14 cellular contexts compared by ENCODE assay signal in the genomic region with DNA sequence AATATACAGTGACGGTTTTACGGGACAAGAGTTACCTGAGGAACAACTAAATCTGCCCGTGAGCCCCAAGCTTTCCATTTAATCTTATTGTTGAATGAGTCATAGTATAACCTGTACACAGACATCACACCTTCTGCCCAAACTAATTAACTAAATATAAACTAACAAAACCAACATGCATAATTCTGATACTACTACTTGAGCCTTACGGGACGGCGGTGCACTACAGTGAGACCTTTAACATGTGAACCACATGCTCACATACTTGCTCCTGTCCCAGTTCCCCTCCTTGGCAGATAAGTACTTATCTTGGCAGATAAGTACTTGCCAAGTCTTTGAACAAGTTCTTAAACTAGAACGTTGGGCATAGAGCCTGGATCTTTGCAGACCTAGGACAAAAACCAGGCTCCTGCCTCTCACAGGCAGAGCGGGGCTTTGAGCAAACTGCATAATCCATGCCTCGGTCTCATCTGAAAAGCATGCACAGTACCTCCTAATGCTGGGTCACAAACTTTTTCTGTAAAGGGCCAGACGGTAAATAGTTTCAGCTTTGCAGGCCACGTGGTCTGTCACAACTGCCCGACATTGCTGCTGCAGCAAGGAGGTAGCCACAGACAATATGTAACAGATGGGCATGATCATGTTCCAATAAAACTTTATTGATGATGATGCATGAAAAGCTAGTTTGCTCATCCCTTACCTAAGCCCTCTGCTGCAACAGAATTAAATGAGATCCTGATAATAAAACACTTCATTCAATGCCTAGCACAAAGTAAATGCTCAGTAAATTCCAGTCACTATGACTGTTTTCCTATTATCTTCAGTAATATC. TPM values are rescaled to one million over a fixed set of nuclear protein-coding genes. Genes with fewer than 3 reads are reported as not detected.
DNase-seq lines count a peak whose midpoint lies in the region; ATAC-seq and TF ChIP-seq lines count a peak whose summit lies in the region.
"Had no signal": no experiment of that assay in that cellular context is flagged by ENCODE, and none has a peak within 500 bp of the region (broad histone marks: within the 10 kb centered on the region; RNA-seq: fewer than 3 reads in every experiment).

No MANE protein-coding gene starts in this region.

- peak overlapping the region; percentile 72 for H3K27ac ChIP-seq in cardiac muscle cell
- H3K27ac ChIP-seq in thyroid gland: no peak overlapping the region
- H3K27ac ChIP-seq: SJSA1, skin epidermis, thoracic aorta had no signal

- H3K4me3 ChIP-seq in cardiac muscle cell: no peak overlapping the region
- H3K4me3 ChIP-seq in thyroid gland (replicated peaks in 1 of 3): no peak overlapping the region
- H3K4me3 ChIP-seq: SJSA1, skin epidermis, thoracic aorta had no signal

- DNase-seq in cardiac muscle cell (ENCODE audit: low read depth in 1 of 2, low spot score in 1 of 2) (peak; percentile 23 to 68), Right ventricle myocardium inferior (ENCODE audit: missing footprints) (no peak), left ventricle myocardium superior (no peak), thyroid gland (peak; percentile 18 to 33), GM20000 (ENCODE audit: low spot score) (no peak)
- no peak for DNase-seq in activated CD8-positive, alpha-beta T cell treated with anti-CD3 and anti-CD28 coated beads, Interleukin-2, amount 10 ng/mL, durations not matched to agents 7 days and 5 days
- DNase-seq: amniotic stem cell, MV-4-11, occipital lobe had no signal

- no peak for TF ChIP-seq POLR2A in thyroid gland (IDR thresholded peaks at IDR 0.05)

- H3K4me1 Mint-ChIP-seq in activated CD8-positive, alpha-beta T cell treated with anti-CD3 and anti-CD28 coated beads, Interleukin-2, amount 10 ng/mL, durations not matched to agents 7 days and 5 days (ENCODE audit: low read depth): peaks cover 65% of the 10 kb centered on the region

- H3K4me1 ChIP-seq in cardiac muscle cell (ENCODE audit: low read depth) (no peaks in the 10 kb centered on the region), thyroid gland (peaks cover 0 to 11% of the 10 kb centered on the region in 2 donors)
- H3K4me1 ChIP-seq: SJSA1 had no signal

- H3K36me3 Mint-ChIP-seq in activated CD8-positive, alpha-beta T cell treated with anti-CD3 and anti-CD28 coated beads, Interleukin-2, amount 10 ng/mL, durations not matched to agents 7 days and 5 days (ENCODE audit: low read depth): peaks cover 85% of the 10 kb centered on the region

- TF ChIP-seq CTCF in cardiac muscle cell (IDR thresholded peaks at IDR 0.05; ENCODE audit: low read depth, low read length): no peak
- no peak for TF ChIP-seq CTCF in thyroid gland (IDR thresholded peaks at IDR 0.05)
- no peak for TF ChIP-seq CTCF in GM20000 (IDR thresholded peaks at IDR 0.05; ENCODE audit: extremely low read depth, missing control alignments)

- no peaks in the 10 kb centered on the region for H3K27me3 ChIP-seq in cardiac muscle cell
- H3K27me3 ChIP-seq in thyroid gland: no peaks in the 10 kb centered on the region
- H3K27me3 ChIP-seq: SJSA1 had no signal

- H3K36me3 ChIP-seq in cardiac muscle cell (peaks cover 74% of the 10 kb centered on the region), thyroid gland (peaks cover 52 to 67% of the 10 kb centered on the region in 2 donors)

- H3K9me3 Mint-ChIP-seq in activated CD8-positive, alpha-beta T cell treated with anti-CD3 and anti-CD28 coated beads, Interleukin-2, amount 10 ng/mL, durations not matched to agents 7 days and 5 days (ENCODE audit: insufficient read depth): no peaks in the 10 kb centered on the region

- CTCF ChIA-PET in activated CD8-positive, alpha-beta T cell treated with anti-CD3 and anti-CD28 coated beads, Interleukin-2, amount 10 ng/mL, durations not matched to agents 7 days and 5 days (lab: Charles Lee): interaction anchor here (0.9 to 1.8 kb wide), 4 partner anchors 8 to 491 kb away, joined by 3 to 6 read pairs (median 4); no protein-coding TSS in a partner anchor

- 76 to 77% methylated on average over 10 to 12 of the region's 12 CpGs for WGBS in thyroid gland, 2 donors

- no peak for ATAC-seq in Right ventricle myocardium inferior
- ATAC-seq in activated CD8-positive, alpha-beta T cell treated with anti-CD3 and anti-CD28 coated beads, Interleukin-2, amount 10 ng/mL, durations not matched to agents 7 days and 5 days: no peak
- ATAC-seq in left ventricle myocardium superior: peak; percentile 37
- no peak for ATAC-seq in GM19455 (IDR thresholded peaks at IDR 0.05; ENCODE audit: unreplicated experiment)
- no peak for ATAC-seq in HG03469 (IDR thresholded peaks at IDR 0.05; ENCODE audit: unreplicated experiment)

- no peaks in the 10 kb centered on the region for H3K27me3 Mint-ChIP-seq in activated CD8-positive, alpha-beta T cell treated with anti-CD3 and anti-CD28 coated beads, Interleukin-2, amount 10 ng/mL, durations not matched to agents 7 days and 5 days (ENCODE audit: low read depth)

- H3K9me3 ChIP-seq in cardiac muscle cell (ENCODE audit: low read depth) (no peaks in the 10 kb centered on the region), thyroid gland (no peaks in the 10 kb centered on the region)
- H3K9me3 ChIP-seq: SJSA1, thoracic aorta had no signal

- H3K4me3 Mint-ChIP-seq in activated CD8-positive, alpha-beta T cell treated with anti-CD3 and anti-CD28 coated beads, Interleukin-2, amount 10 ng/mL, durations not matched to agents 7 days and 5 days: no peak overlapping the region

- POLR2A ChIA-PET in activated CD8-positive, alpha-beta T cell treated with anti-CD3 and anti-CD28 coated beads, Interleukin-2, amount 10 ng/mL, durations not matched to agents 7 days and 5 days (lab: Charles Lee): no interaction called here

- H3K27ac Mint-ChIP-seq in activated CD8-positive, alpha-beta T cell treated with anti-CD3 and anti-CD28 coated beads, Interleukin-2, amount 10 ng/mL, durations not matched to agents 7 days and 5 days: peak overlapping the region; percentile 24

- intact Hi-C loops in Right ventricle myocardium inferior (cut with DNase I): no loop called here
- intact Hi-C loops in left ventricle myocardium superior (cut with micrococcal nuclease): no loop called here
- intact Hi-C loops in thyroid gland (cut with DNase I): no loop called here

RNA-seq across cellular contexts. Expression of gene ZNF217, which starts 23.0 kb away (rescaled TPM):
- 16.7 and 26.3 TPM in 2 replicates for total RNA-seq in cardiac muscle cell
- 6.1 and 10.3 TPM in 2 replicates for polyA plus RNA-seq in cardiac muscle cell
- total RNA-seq in Right ventricle myocardium inferior: 8.3 TPM
- total RNA-seq in activated CD8-positive, alpha-beta T cell treated with anti-CD3 and anti-CD28 coated beads, Interleukin-2, amount 10 ng/mL, durations not matched to agents 7 days and 5 days: 100 to 1,000 TPM; 104 to 113 TPM
- 8.0 TPM for total RNA-seq in left ventricle myocardium superior
- 10 to 100 TPM; 18.0 to 42.8 (median 27.8) TPM for total RNA-seq in thyroid gland

Comparison
In these comparisons a context has a peak if more than half of its experiments do, and no peak if none do; other contexts are left out.
1. DNase-seq: peak in cardiac muscle cell (2 of 2) and thyroid gland (2 of 2); none in Right ventricle myocardium inferior (single experiment), activated CD8-positive, alpha-beta T cell treated with anti-CD3 and anti-CD28 coated beads, Interleukin-2, amount 10 ng/mL, durations not matched to agents 7 days and 5 days (single experiment), left ventricle myocardium superior (single experiment) and GM20000 (single experiment).